Comparison of ENCODE assay signal across 25 cellular contexts in the genomic region with DNA sequence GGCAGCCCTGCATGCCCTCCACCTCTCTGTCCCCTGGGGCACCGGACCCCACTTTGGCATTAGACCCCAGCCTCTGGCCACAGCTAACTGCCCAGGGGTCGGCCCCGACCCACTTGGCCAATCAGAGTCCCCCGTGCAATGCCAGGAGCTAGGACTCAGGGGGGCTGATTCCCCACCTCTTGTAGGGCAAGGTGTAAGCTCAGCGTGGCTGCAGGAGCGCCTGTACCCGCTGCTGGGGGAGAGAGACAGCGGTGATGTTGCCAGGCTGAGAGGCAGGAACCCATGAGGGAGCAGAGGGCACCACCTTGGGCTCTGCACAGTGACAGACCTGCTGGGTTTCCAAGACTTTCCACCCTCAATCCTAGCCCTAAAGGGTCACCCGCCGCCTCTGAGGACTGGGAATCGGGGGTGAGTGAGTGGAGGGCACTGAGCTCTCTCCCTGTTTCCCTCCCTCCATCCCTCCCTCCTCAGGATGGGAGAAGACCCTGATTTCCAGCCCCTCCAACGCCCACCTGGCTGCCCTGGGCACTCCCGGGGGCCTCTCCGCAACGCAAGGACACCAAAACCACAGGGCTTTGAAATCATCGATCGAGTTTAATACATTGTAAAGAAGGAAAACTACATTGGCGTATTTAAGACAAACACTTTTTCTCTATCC.
DNase-seq lines count a peak whose midpoint lies in the region; ATAC-seq and TF ChIP-seq lines count a peak whose summit lies in the region.
"Had no signal": no experiment of that assay in that cellular context is flagged by ENCODE, and none has a peak within 500 bp of the region (broad histone marks: within the 10 kb centered on the region; RNA-seq: fewer than 3 reads in every experiment).

No MANE protein-coding gene starts in this region.

- H3K9me3 ChIP-seq in neural progenitor cell (ENCODE audit: low read depth) (no peaks in the 10 kb centered on the region), right cardiac atrium (ENCODE audit: control insufficient read depth, low read length) (peaks cover 2% of the 10 kb centered on the region)
- H3K9me3 ChIP-seq: SJCRH30 had no signal

- no peak overlapping the region for H3K4me2 ChIP-seq in neural progenitor cell
- H3K4me2 ChIP-seq: BLaER1, KMS-11, PC-9 had no signal

- no peaks in the 10 kb centered on the region for H3K4me1 Mint-ChIP-seq in neural progenitor cell
- H3K4me1 Mint-ChIP-seq: CD4-positive, CD25-positive, alpha-beta regulatory T cell; H9 had no signal

- peaks cover 4% of the 10 kb centered on the region for H3K36me3 ChIP-seq in neural progenitor cell
- H3K36me3 ChIP-seq: BLaER1, SJCRH30 had no signal

- ATAC-seq in right cardiac atrium, result no peak
- no peak for ATAC-seq in HG03196 (IDR thresholded peaks at IDR 0.05; ENCODE audit: unreplicated experiment)
- ATAC-seq: Right ventricle myocardium inferior had no signal

- no peaks in the 10 kb centered on the region for H3K79me2 ChIP-seq in neural progenitor cell (ENCODE audit: low read depth)

- in situ Hi-C loops in GM13976 (cut with MboI; ENCODE audit: low sequenced_read_pairs, unreplicated experiment) (no loop called here), KBM-7 (cut with MboI; ENCODE audit: low pct_unique_long_range_greater_than_20kb, low sequenced_read_pairs) (no loop called here)

- no peaks in the 10 kb centered on the region for H3K27me3 ChIP-seq in neural progenitor cell
- H3K27me3 ChIP-seq in right cardiac atrium (ENCODE audit: control insufficient read depth, insufficient read depth), result no peaks in the 10 kb centered on the region
- H3K27me3 ChIP-seq: BLaER1, SJCRH30 had no signal

- TF ChIP-seq CTCF in GM13976 (IDR thresholded peaks at IDR 0.05; ENCODE audit: borderline replicate concordance, control extremely low read depth, extremely low read depth, insufficient read depth, missing control alignments) (no peak), VCaP (conservative IDR thresholded peaks at IDR 0.05) (no peak), neural progenitor cell (IDR thresholded peaks at IDR 0.05) (no peak)

- H3K9ac ChIP-seq in neural progenitor cell, result no peak overlapping the region
- H3K9ac ChIP-seq: BLaER1, GM23248, KMS-11 had no signal

- 91% methylated on average over 18 of the region's 18 CpGs for WGBS in right cardiac atrium

- H3K4me1 ChIP-seq in neural progenitor cell, result no peaks in the 10 kb centered on the region
- no peaks in the 10 kb centered on the region for H3K4me1 ChIP-seq in right cardiac atrium (ENCODE audit: control insufficient read depth, insufficient read depth, low read length)
- H3K4me1 ChIP-seq: BLaER1, SJCRH30 had no signal

- no peaks in the 10 kb centered on the region for H3F3A ChIP-seq in neural progenitor cell (ENCODE audit: low read depth)

- H3K9me3 Mint-ChIP-seq in neural progenitor cell, result peaks cover 15% of the 10 kb centered on the region

- H2AFZ ChIP-seq in neural progenitor cell (replicated peaks), result no peak overlapping the region
- H2AFZ ChIP-seq: GM23248, PC-9 had no signal

- no peak overlapping the region for H3K4me3 ChIP-seq in neural progenitor cell
- no peak overlapping the region for H3K4me3 ChIP-seq in right cardiac atrium (ENCODE audit: low read length)
- H3K4me3 ChIP-seq: BLaER1, GM23248, PC-9, SJCRH30 had no signal

- H3K4me3 Mint-ChIP-seq in neural progenitor cell, result no peak overlapping the region
- H3K4me3 Mint-ChIP-seq: CD4-positive, CD25-positive, alpha-beta regulatory T cell; H9 had no signal

- peaks cover 41% of the 10 kb centered on the region for H3K36me3 Mint-ChIP-seq in neural progenitor cell
- H3K36me3 Mint-ChIP-seq: CD4-positive, CD25-positive, alpha-beta regulatory T cell had no signal

- intact Hi-C loops in right cardiac atrium (cut with DNase I), result no loop called here

- peaks cover 11% of the 10 kb centered on the region for H3K27me3 Mint-ChIP-seq in neural progenitor cell (ENCODE audit: insufficient read depth, low read depth)
- H3K27me3 Mint-ChIP-seq: CD4-positive, CD25-positive, alpha-beta regulatory T cell had no signal

- no peaks in the 10 kb centered on the region for H4K20me1 ChIP-seq in neural progenitor cell (ENCODE audit: low read depth)
- H4K20me1 ChIP-seq: BLaER1 had no signal

- DNase-seq in GM13976 (ENCODE audit: low spot score) (peak; percentile 32), islet precursor cell (peak; percentile 37), neural progenitor cell (ENCODE audit: low spot score) (no peak), nucleus accumbens (lab: John Stamatoyannopoulos, UW) (no peak), right cardiac atrium (no peak), KBM-7 (no peak)
- DNase-seq: CD4-positive, CD25-positive, alpha-beta regulatory T cell; DMS153; DND-41; GM23248; H9; IMR-90; MM.1S; NCI-H2029; NCI-H446; NCI-H524 treated with DMSO at 0.1 percent for 48 hours; NCI-H82; NK-92 treated with Interleukin-12 subunit alpha and Interleukin-12 subunit beta, amount 100 ng/mL, for 24 hours; PC-9; SJCRH30 had no signal

- H3K27ac ChIP-seq in VCaP (peak overlapping the region; percentile 42; the same call in 1 of the 2 replicates), neural progenitor cell (no peak overlapping the region), right cardiac atrium (ENCODE audit: low read length) (no peak overlapping the region)
- H3K27ac ChIP-seq: BLaER1, GM23248, KMS-11, PC-9, SJCRH30 had no signal

- H3K27ac Mint-ChIP-seq in neural progenitor cell, result peak overlapping the region; percentile 38
- H3K27ac Mint-ChIP-seq: CD4-positive, CD25-positive, alpha-beta regulatory T cell had no signal

Comparison
In these comparisons a context has a peak if more than half of its experiments do, and no peak if none do; other contexts are left out.
1. DNase-seq: peak in GM13976 (single experiment) and islet precursor cell (single experiment); none in neural progenitor cell (single experiment), nucleus accumbens (0 of 56), right cardiac atrium (0 of 3) and KBM-7 (single experiment).